Comparison of ENCODE assay signal across 8 cellular contexts in the genomic region with DNA sequence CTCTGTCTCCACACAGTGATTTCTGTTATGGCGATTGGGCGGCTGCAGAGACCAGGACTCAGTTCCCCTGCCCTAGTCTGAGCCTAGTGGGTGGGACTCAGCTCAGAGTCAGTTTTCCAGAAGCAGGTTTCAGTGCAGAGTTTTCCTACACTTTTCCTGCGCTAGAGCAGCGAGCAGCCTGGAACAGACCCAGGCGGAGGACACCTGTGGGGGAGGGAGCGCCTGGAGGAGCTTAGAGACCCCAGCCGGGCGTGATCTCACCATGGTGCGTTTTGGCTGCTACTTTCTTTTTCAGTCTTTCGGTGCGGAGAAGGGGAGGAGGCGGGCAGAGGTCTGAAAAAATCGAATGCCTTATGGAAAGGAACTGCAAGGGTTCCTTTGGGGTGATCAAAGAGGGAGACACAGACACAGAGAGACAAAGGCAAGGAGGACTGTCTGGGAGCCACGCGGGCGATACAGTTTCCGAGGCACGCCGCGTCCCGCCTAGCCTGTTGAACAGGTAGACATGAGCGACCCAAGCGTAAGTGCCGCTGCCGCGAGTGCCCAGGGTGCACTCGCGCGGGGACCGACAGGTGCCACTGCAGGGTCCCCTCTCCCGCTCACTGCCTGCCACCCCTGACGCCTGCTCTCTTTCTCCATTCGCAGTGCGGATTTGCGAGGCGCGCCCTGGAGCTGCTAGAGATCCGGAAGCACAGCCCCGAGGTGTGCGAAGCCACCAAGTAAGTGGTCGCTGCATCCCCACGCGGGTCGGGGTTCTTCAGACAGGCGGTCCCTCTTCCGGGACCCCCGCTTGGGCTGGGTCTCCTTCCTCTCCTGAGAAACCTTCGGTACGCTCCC. TPM values are rescaled to one million over a fixed set of nuclear protein-coding genes. Genes with fewer than 3 reads are reported as not detected.
DNase-seq lines count a peak whose midpoint lies in the region; ATAC-seq, FAIRE-seq and TF ChIP-seq lines count a peak whose summit lies in the region.

TSS of gene GUCY1A1 (plus strand) at position 148 of the 837 bp plus-strand sequence. CDS start 30,020 bp downstream, outside the sequence.

- H3K4me1 ChIP-seq in uterus, result peaks cover 0 to under 1% of the 10 kb centered on the region in 2 donors

- H3K4me3 ChIP-seq in foreskin fibroblast (ENCODE audit: low read depth in 1 of 2, low read length in 2 of 2) (peak within 1 kb of the TSS; percentile 47 to 75), uterus (peak within 1 kb of the TSS; percentile 69 to 78)

- H3K4me1 Mint-ChIP-seq in activated T-cell treated with anti-CD3 and anti-CD28 coated beads, Interleukin-2, amount 50 U/mL, for 4 hours (ENCODE audit: low read depth), result peaks cover 12% of the 10 kb centered on the region
- H3K4me1 Mint-ChIP-seq in naive thymus-derived CD8-positive, alpha-beta T cell, result peaks cover 6 to 25% (median 16%) of the 10 kb centered on the region in 4 donors

- no peaks in the 10 kb centered on the region for H3K9me3 ChIP-seq in uterus

- POLR2A ChIA-PET in naive thymus-derived CD8-positive, alpha-beta T cell (lab: Charles Lee), result no interaction called here

- ATAC-seq in GM19467 (IDR thresholded peaks at IDR 0.05; ENCODE audit: unreplicated experiment), result peak; percentile 54
- ATAC-seq in activated T-cell treated with anti-CD3 and anti-CD28 coated beads, Interleukin-2, amount 50 U/mL, for 4 hours, result peak; percentile 50 to 59
- peak; percentile 52 to 63 for ATAC-seq in naive thymus-derived CD8-positive, alpha-beta T cell

- no peaks in the 10 kb centered on the region for H3K36me3 Mint-ChIP-seq in activated T-cell treated with anti-CD3 and anti-CD28 coated beads, Interleukin-2, amount 50 U/mL, for 4 hours (ENCODE audit: insufficient read depth)
- H3K36me3 Mint-ChIP-seq in naive thymus-derived CD8-positive, alpha-beta T cell, result no peaks in the 10 kb centered on the region

- no peaks in the 10 kb centered on the region for H3K27me3 ChIP-seq in uterus

- TF ChIP-seq CTCF in foreskin fibroblast (IDR thresholded peaks at IDR 0.05; ENCODE audit: low read depth, low read length), result no peak
- no peak for TF ChIP-seq CTCF in uterus (IDR thresholded peaks at IDR 0.05)

- no peak for TF ChIP-seq POLR2A in uterus (IDR thresholded peaks at IDR 0.05)

- DNase-seq in DMS53 treated with DMSO at 0.1 percent for 48 hours (lab: John Stamatoyannopoulos, UW; ENCODE audit: unreplicated experiment), result peak; percentile 37
- DNase-seq in HTR-8/SVneo (ENCODE audit: insufficient read length, low spot score), result peak; percentile 11
- no peak for DNase-seq in activated T-cell treated with anti-CD3 and anti-CD28 coated beads, Interleukin-2, amount 50 U/mL, for 4 hours
- peak in 1 of 2 donors; percentile 39 for DNase-seq in foreskin fibroblast
- peak in 5 of 10 donors; percentile 0 to 38 (median 8) for DNase-seq in naive thymus-derived CD8-positive, alpha-beta T cell
- peak; percentile 33 to 35 for DNase-seq in uterus
- no peak for DNase-seq in central memory CD4-positive, alpha-beta T cell

- intact Hi-C loops in uterus (cut with DNase I; ENCODE audit: low total_unique reads), result no loop called here

- peak within 1 kb of the TSS; percentile 80 for H3K4me3 Mint-ChIP-seq in activated T-cell treated with anti-CD3 and anti-CD28 coated beads, Interleukin-2, amount 50 U/mL, for 4 hours
- H3K4me3 Mint-ChIP-seq in naive thymus-derived CD8-positive, alpha-beta T cell, result peak within 1 kb of the TSS; percentile 55 to 92 (median 82)

- H3K27me3 Mint-ChIP-seq in activated T-cell treated with anti-CD3 and anti-CD28 coated beads, Interleukin-2, amount 50 U/mL, for 4 hours (ENCODE audit: low read depth), result peaks cover 42% of the 10 kb centered on the region
- peaks cover 31 to 78% (median 45%) of the 10 kb centered on the region in 5 donors for H3K27me3 Mint-ChIP-seq in naive thymus-derived CD8-positive, alpha-beta T cell

- peak within 1 kb of the TSS; percentile 93 to 96 for H3K27ac ChIP-seq in uterus

- no peaks in the 10 kb centered on the region for H3K9me3 Mint-ChIP-seq in activated T-cell treated with anti-CD3 and anti-CD28 coated beads, Interleukin-2, amount 50 U/mL, for 4 hours
- peaks cover 0 to 3% (median 0%) of the 10 kb centered on the region in 9 donors for H3K9me3 Mint-ChIP-seq in naive thymus-derived CD8-positive, alpha-beta T cell

- H3K36me3 ChIP-seq in uterus, result no peaks in the 10 kb centered on the region

- H3K27ac Mint-ChIP-seq in naive thymus-derived CD8-positive, alpha-beta T cell, result peak within 1 kb of the TSS in 1 of 10 donors; percentile 50

- FAIRE-seq in HTR-8/SVneo (lab: Jason Lieb, UNC), result no peak

RNA-seq across cellular contexts. Expression of gene GUCY1A1, which starts in this region (rescaled TPM):
- total RNA-seq in activated T-cell treated with anti-CD3 and anti-CD28 coated beads, Interleukin-2, amount 50 U/mL, for 4 hours, result under 1 TPM in 2 of 3 donors, not detected in 1; 0.26 to 0.30 TPM
- not detected for total RNA-seq in naive thymus-derived CD8-positive, alpha-beta T cell
- not detected for polyA plus RNA-seq in naive thymus-derived CD8-positive, alpha-beta T cell
- total RNA-seq in uterus, result 100 to 1,000 TPM in 1 of 4 donors, 10 to 100 TPM in 3; 23.8 to 160 (median 42.8) TPM

Comparison
In these comparisons a context has a peak if more than half of its experiments do, and no peak if none do; other contexts are left out.
1. RNA of gene GUCY1A1 (total RNA-seq): 23.8 to 160 TPM in uterus; 0.26 to 0.30 TPM in activated T-cell treated with anti-CD3 and anti-CD28 coated beads, Interleukin-2, amount 50 U/mL, for 4 hours and not detected in naive thymus-derived CD8-positive, alpha-beta T cell; every median in the first group is over 10 times any median in the second.
2. Peak in ATAC-seq in activated T-cell treated with anti-CD3 and anti-CD28 coated beads, Interleukin-2, amount 50 U/mL, for 4 hours; RNA of the gene not detected or under 1 TPM.
3. Peak in ATAC-seq in naive thymus-derived CD8-positive, alpha-beta T cell; RNA of the gene not detected or under 1 TPM.
4. DNase-seq: peak in DMS53 treated with DMSO at 0.1 percent for 48 hours (single experiment), HTR-8/SVneo (single experiment) and uterus (2 of 2); none in activated T-cell treated with anti-CD3 and anti-CD28 coated beads, Interleukin-2, amount 50 U/mL, for 4 hours (single experiment) and central memory CD4-positive, alpha-beta T cell (single experiment).
5. Peak in every context shown above with its lines, with median percentiles within 50 percentile points of each other: ATAC-seq.